1 cellular context compared by ENCODE assay signal in the genomic region with DNA sequence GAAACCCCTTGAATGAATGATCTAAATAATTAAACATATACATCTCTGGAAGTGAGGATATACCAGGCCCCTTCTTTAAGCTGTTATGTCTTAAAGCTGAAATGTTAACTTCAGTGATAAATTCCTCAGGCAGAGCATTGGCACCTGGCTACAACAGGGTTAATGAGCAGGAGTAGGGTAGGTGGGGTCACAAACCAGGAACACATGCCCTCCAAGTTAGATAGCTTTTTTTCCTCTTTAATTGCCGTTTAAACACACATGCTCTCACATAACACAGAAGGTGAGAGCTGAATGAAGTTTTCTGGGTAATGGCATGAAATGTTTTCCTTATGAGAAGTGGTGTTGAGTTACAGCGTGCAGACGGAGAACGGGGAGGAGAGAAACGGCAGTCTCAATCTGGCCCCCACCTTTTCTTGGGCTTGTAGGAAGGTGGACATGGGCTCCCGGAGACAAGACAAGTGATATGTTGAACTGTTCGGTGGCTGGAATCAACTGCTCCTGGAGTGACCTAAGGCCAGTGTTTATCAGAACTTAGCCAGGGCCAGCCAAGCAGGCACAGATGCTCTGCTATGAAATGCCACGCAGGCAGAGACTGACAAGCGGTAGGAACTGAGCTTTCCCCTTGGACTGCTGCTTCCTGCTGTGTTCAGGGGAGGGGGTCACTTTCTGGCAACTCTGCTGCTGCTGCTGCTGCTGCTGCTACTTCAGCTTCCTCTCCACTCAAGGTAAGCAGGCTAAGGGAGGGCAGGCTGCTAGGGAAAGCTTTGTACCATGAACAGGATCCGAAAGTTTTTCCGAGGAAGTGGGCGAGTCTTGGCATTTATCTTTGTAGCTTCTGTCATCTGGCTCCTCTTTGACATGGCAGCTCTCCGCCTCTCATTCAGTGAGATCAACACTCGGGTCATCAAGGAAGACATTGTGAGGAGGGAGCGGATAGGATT.
TF ChIP-seq lines count a peak whose summit lies in the region.

A gene with protein sequence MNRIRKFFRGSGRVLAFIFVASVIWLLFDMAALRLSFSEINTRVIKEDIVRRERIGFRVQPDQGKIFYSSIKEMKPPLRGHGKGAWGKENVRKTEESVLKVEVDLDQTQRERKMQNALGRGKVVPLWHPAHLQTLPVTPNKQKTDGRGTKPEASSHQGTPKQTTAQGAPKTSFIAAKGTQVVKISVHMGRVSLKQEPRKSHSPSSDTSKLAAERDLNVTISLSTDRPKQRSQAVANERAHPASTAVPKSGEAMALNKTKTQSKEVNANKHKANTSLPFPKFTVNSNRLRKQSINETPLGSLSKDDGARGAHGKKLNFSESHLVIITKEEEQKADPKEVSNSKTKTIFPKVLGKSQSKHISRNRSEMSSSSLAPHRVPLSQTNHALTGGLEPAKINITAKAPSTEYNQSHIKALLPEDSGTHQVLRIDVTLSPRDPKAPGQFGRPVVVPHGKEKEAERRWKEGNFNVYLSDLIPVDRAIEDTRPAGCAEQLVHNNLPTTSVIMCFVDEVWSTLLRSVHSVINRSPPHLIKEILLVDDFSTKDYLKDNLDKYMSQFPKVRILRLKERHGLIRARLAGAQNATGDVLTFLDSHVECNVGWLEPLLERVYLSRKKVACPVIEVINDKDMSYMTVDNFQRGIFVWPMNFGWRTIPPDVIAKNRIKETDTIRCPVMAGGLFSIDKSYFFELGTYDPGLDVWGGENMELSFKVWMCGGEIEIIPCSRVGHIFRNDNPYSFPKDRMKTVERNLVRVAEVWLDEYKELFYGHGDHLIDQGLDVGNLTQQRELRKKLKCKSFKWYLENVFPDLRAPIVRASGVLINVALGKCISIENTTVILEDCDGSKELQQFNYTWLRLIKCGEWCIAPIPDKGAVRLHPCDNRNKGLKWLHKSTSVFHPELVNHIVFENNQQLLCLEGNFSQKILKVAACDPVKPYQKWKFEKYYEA (plus strand): TSS at position 394 of the 941 bp plus-strand sequence. CDS start 378 bp downstream, at position 772.

TF ChIP-seq in GM12878, 131 proteins besides CTCF, POLR2A, EP300 and RAD21:
- TF ChIP-seq USF1 (IDR thresholded peaks at IDR 0.05; ENCODE audit: borderline replicate concordance, extremely low read length, insufficient read depth, low read depth, low read length): no peak
- TF ChIP-seq HCFC1 (IDR thresholded peaks at IDR 0.05; ENCODE audit: low read length): no peak
- no peak for TF ChIP-seq SP1 (IDR thresholded peaks at IDR 0.05; ENCODE audit: low read depth, low read length)
- no peak for TF ChIP-seq BACH1 (IDR thresholded peaks at IDR 0.05; ENCODE audit: borderline replicate concordance)
- no peak for TF ChIP-seq POLR2AphosphoS5 (IDR thresholded peaks at IDR 0.05; ENCODE audit: low read length)
- no peak for TF ChIP-seq RFX5 (IDR thresholded peaks at IDR 0.05; ENCODE audit: low read depth, low read length)
- TF ChIP-seq ZNF217 (IDR thresholded peaks at IDR 0.05): no peak
- no peak for TF ChIP-seq TCF3 (IDR thresholded peaks at IDR 0.05; ENCODE audit: borderline replicate concordance, insufficient read depth, low read depth, low read length)
- TF ChIP-seq NFYA (IDR thresholded peaks at IDR 0.05; ENCODE audit: borderline replicate concordance, low read depth, low read length): no peak
- TF ChIP-seq TCF12 (IDR thresholded peaks at IDR 0.05; ENCODE audit: low read depth, low read length): no peak
- no peak for TF ChIP-seq MAX (IDR thresholded peaks at IDR 0.05; ENCODE audit: low read depth, low read length)
- no peak for TF ChIP-seq DPF2 (IDR thresholded peaks at IDR 0.05)
